ENCODE assay signal across 16 cellular contexts in genomic region chr12:46534442-46534841, GRCh38.
"Had no signal": no experiment of that assay in that cellular context is flagged by ENCODE, and none has a peak within 500 bp of the region (broad histone marks: within the 10 kb centered on the region; RNA-seq: fewer than 3 reads in every experiment).

No MANE protein-coding gene starts in this region.

- H3K27ac Mint-ChIP-seq: activated naive CD4-positive, alpha-beta T cell treated with anti-CD3 and anti-CD28 coated beads, Interleukin-2, amount 50 U/mL, for 24 hours; dendritic cell treated with granulocyte-macrophage colony-stimulating factor and Interleukin-4, amounts not matched to agents 40 ng/mL and 50 ng/mL, for 4 days; naive thymus-derived CD4-positive, alpha-beta T cell; T-helper 17 cell had no signal

- H3K9me3 Mint-ChIP-seq: activated naive CD4-positive, alpha-beta T cell treated with anti-CD3 and anti-CD28 coated beads, Interleukin-2, amount 50 U/mL, for 24 hours had no signal

- H3K36me3 Mint-ChIP-seq: activated naive CD4-positive, alpha-beta T cell treated with anti-CD3 and anti-CD28 coated beads, Interleukin-2, amount 50 U/mL, for 24 hours had no signal

- ATAC-seq: naive thymus-derived CD4-positive, alpha-beta T cell; stimulated activated naive CD8-positive, alpha-beta T cell treated with anti-CD3 and anti-CD28 coated beads, Interleukin-15, Interleukin-2, amounts not matched to agents 100 U/mL and 50 U/mL, for 24 hours; T-helper 17 cell had no signal

- H3K27ac ChIP-seq: epithelial cell of prostate had no signal

- H3K36me3 ChIP-seq: WERI-Rb-1 had no signal

- DNase-seq: activated CD4-positive, alpha-beta T cell treated with anti-CD3 and anti-CD28 coated beads for 1 hour; activated CD8-positive, alpha-beta memory T cell treated with anti-CD3 and anti-CD28 coated beads for 24 hours; activated CD8-positive, alpha-beta memory T cell treated with anti-CD3 and anti-CD28 coated beads, Interleukin-2, amount 50 U/mL, for 48 hours; activated effector memory CD4-positive, alpha-beta T cell treated with anti-CD3 and anti-CD28 coated beads, Interleukin-2, amount 50 U/mL, for 16 hours; activated T-cell treated with anti-CD3 and anti-CD28 coated beads, Interleukin-2, amount 50 U/mL, for 48 hours; foreskin melanocyte; mesenchymal stem cell; naive thymus-derived CD4-positive, alpha-beta T cell; stimulated activated CD4-positive, alpha-beta T cell treated with anti-CD3 and anti-CD28 coated beads, Interleukin-2, amount 100 ng/mL, for 24 hours; stimulated activated naive CD8-positive, alpha-beta T cell treated with anti-CD3 and anti-CD28 coated beads, Interleukin-15, Interleukin-2, amounts not matched to agents 100 U/mL and 50 U/mL, for 24 hours; T-helper 17 cell; trophoblast cell; WERI-Rb-1 had no signal

- H3K4me3 Mint-ChIP-seq: activated naive CD4-positive, alpha-beta T cell treated with anti-CD3 and anti-CD28 coated beads, Interleukin-2, amount 50 U/mL, for 24 hours; dendritic cell treated with granulocyte-macrophage colony-stimulating factor and Interleukin-4, amounts not matched to agents 40 ng/mL and 50 ng/mL, for 4 days; naive thymus-derived CD4-positive, alpha-beta T cell; T-helper 17 cell had no signal

- H3K4me1 Mint-ChIP-seq: T-helper 17 cell had no signal

- H3K27me3 Mint-ChIP-seq: activated naive CD4-positive, alpha-beta T cell treated with anti-CD3 and anti-CD28 coated beads, Interleukin-2, amount 50 U/mL, for 24 hours; dendritic cell treated with granulocyte-macrophage colony-stimulating factor and Interleukin-4, amounts not matched to agents 40 ng/mL and 50 ng/mL, for 4 days; naive thymus-derived CD4-positive, alpha-beta T cell; T-helper 17 cell had no signal
